Comparison of ENCODE assay signal across 8 cellular contexts in genomic region chr5:43007246-43007910, GRCh38. TPM values are rescaled to one million over a fixed set of nuclear protein-coding genes. Genes with fewer than 3 reads are reported as not detected.
DNase-seq lines count a peak whose midpoint lies in the region; ATAC-seq, FAIRE-seq and TF ChIP-seq lines count a peak whose summit lies in the region.

No MANE protein-coding gene starts in this region.

- no peaks in the 10 kb centered on the region for H3K79me2 ChIP-seq in KMS-11 (ENCODE audit: insufficient read depth, low read depth)

- no peaks in the 10 kb centered on the region for H4K20me1 ChIP-seq in KMS-11 (ENCODE audit: insufficient read depth)

- no peak for TF ChIP-seq EP300 in stomach (IDR thresholded peaks at IDR 0.05)

- intact Hi-C loops in CD4-positive, alpha-beta T cell (cut with DNase I, micrococcal nuclease) = loop anchor here (1.0 to 5.0 kb wide), 5 partner anchors 12 to 115 kb away; partner anchors contain the start of gene ZNF131 (in 1 of the 2)
- intact Hi-C loops in activated T-helper 1 cell treated with anti-CD3 and anti-CD28 coated beads, Interleukin-12 subunit alpha, Interleukin-12 subunit beta, Interleukin-2, Interleukin-4 antibody, amounts not matched to agents 30 ng/mL and 10 ng/mL and 1 ng/mL, durations not matched to agents 14 hours and 24 hours and 36 hours (cut with micrococcal nuclease) = loop anchor here (1.0 to 5.0 kb wide), 6 partner anchors 13 to 595 kb away; partner anchors contain the start of genes ANXA2R, NIM1K, NNT and TMEM267
- intact Hi-C loops in natural killer cell (cut with micrococcal nuclease) = loop anchor here (1.0 to 2.0 kb wide), 2 partner anchors 12 to 13 kb away; no protein-coding TSS in a partner anchor
- intact Hi-C loops in stomach (cut with DNase I; ENCODE audit: low total_unique reads) = no loop called here

- WGBS in stomach, 5 donors = 6 to 11% (median 8%) methylated on average over 22 to 27 of the region's 27 CpGs

- H3K36me3 ChIP-seq in KMS-11 (ENCODE audit: insufficient read depth) (no peaks in the 10 kb centered on the region), stomach (no peaks in the 10 kb centered on the region)

- H3K27ac Mint-ChIP-seq in CD4-positive, alpha-beta T cell = peak overlapping the region; percentile 95
- H3K27ac Mint-ChIP-seq in activated T-helper 1 cell treated with anti-CD3 and anti-CD28 coated beads, Interleukin-12 subunit alpha, Interleukin-12 subunit beta, Interleukin-2, Interleukin-4 antibody, amounts not matched to agents 30 ng/mL and 10 ng/mL and 1 ng/mL, durations not matched to agents 14 hours and 24 hours and 36 hours = peak overlapping the region; percentile 96
- H3K27ac Mint-ChIP-seq in natural killer cell = peak overlapping the region; percentile 99 to 100

- peak overlapping the region; percentile 97 for H3K4me2 ChIP-seq in KMS-11

- peaks cover 9% of the 10 kb centered on the region for H3K4me1 ChIP-seq in KMS-11 (ENCODE audit: low read depth, poor library complexity, severe bottlenecking)
- peaks cover 0 to 32% (median 16%) of the 10 kb centered on the region in 4 donors for H3K4me1 ChIP-seq in stomach

- H3K27me3 ChIP-seq in CD4-positive, alpha-beta T cell (ENCODE audit: control insufficient read depth, insufficient read depth, low read length) = no peaks in the 10 kb centered on the region
- H3K27me3 ChIP-seq in KMS-11 (ENCODE audit: insufficient read depth, low read depth) = no peaks in the 10 kb centered on the region
- peaks cover 40 to 94% (median 46%) of the 10 kb centered on the region in 3 donors for H3K27me3 ChIP-seq in stomach

- H3K4me1 Mint-ChIP-seq in CD4-positive, alpha-beta T cell (ENCODE audit: low read depth) = peaks cover 42% of the 10 kb centered on the region
- H3K4me1 Mint-ChIP-seq in activated T-helper 1 cell treated with anti-CD3 and anti-CD28 coated beads, Interleukin-12 subunit alpha, Interleukin-12 subunit beta, Interleukin-2, Interleukin-4 antibody, amounts not matched to agents 30 ng/mL and 10 ng/mL and 1 ng/mL, durations not matched to agents 14 hours and 24 hours and 36 hours (ENCODE audit: low read depth) = peaks cover 41% of the 10 kb centered on the region
- peaks cover 27 to 49% of the 10 kb centered on the region in 2 donors for H3K4me1 Mint-ChIP-seq in natural killer cell

- ATAC-seq in CD4-positive, alpha-beta T cell (ENCODE audit: poor library complexity) = peak; percentile 27
- ATAC-seq in GM21576 (IDR thresholded peaks at IDR 0.05; ENCODE audit: unreplicated experiment) = peak; percentile 12
- peak; percentile 30 to 43 (median 34) for ATAC-seq in natural killer cell

- no peak for TF ChIP-seq CTCF in CD4-positive, alpha-beta T cell (IDR thresholded peaks at IDR 0.05)
- no peak for TF ChIP-seq CTCF in KMS-11 (conservative IDR thresholded peaks at IDR 0.05; ENCODE audit: low read depth, low read length)
- no peak for TF ChIP-seq CTCF in natural killer cell (IDR thresholded peaks at IDR 0.05)
- TF ChIP-seq CTCF in stomach (IDR thresholded peaks at IDR 0.05) = no peak

- no peak for FAIRE-seq in RCC 7860 (lab: Jason Lieb, UNC)

- peaks cover 25% of the 10 kb centered on the region for H3K36me3 Mint-ChIP-seq in CD4-positive, alpha-beta T cell (ENCODE audit: low read depth)
- peaks cover 3% of the 10 kb centered on the region for H3K36me3 Mint-ChIP-seq in activated T-helper 1 cell treated with anti-CD3 and anti-CD28 coated beads, Interleukin-12 subunit alpha, Interleukin-12 subunit beta, Interleukin-2, Interleukin-4 antibody, amounts not matched to agents 30 ng/mL and 10 ng/mL and 1 ng/mL, durations not matched to agents 14 hours and 24 hours and 36 hours (ENCODE audit: low read depth)
- H3K36me3 Mint-ChIP-seq in natural killer cell = no peaks in the 10 kb centered on the region

- TF ChIP-seq POLR2A in stomach (IDR thresholded peaks at IDR 0.05) = no peak

- peak; percentile 49 to 76 (median 70) for DNase-seq in CD4-positive, alpha-beta T cell
- DNase-seq in RCC 7860 (ENCODE audit: low spot score) (peak; percentile 80), fibroblast of peridontal ligament (ENCODE audit: extremely low read depth) (peak; percentile 95), natural killer cell (peak; percentile 73), stomach (peak; percentile 64)
- DNase-seq in activated T-helper 1 cell treated with anti-CD3 and anti-CD28 coated beads, Interleukin-12 subunit alpha, Interleukin-12 subunit beta, Interleukin-2, Interleukin-4 antibody, amounts not matched to agents 30 ng/mL and 10 ng/mL and 1 ng/mL, durations not matched to agents 14 hours and 24 hours and 36 hours (ENCODE audit: low spot score) = peak; percentile 72

- POLR2A ChIA-PET in CD4-positive, alpha-beta T cell (lab: Charles Lee) = interaction anchor here (0.6 to 6.3 kb wide), 22 partner anchors 12 to 1103 kb away, joined by 3 to 1066 read pairs (median 10); partner anchors contain the start of genes ANXA2R, HMGCS1, RIMOC1 and TMEM267

- peak overlapping the region; percentile 91 for H3K27ac ChIP-seq in CD4-positive, alpha-beta T cell (ENCODE audit: low read depth, low read length)
- H3K27ac ChIP-seq in KMS-11 (peak overlapping the region; percentile 64; the same call in 1 of the 2 replicates), stomach (peak overlapping the region; percentile 73 to 92 (median 82))

- H3K4me3 Mint-ChIP-seq in CD4-positive, alpha-beta T cell = peak overlapping the region; percentile 92
- H3K4me3 Mint-ChIP-seq in activated T-helper 1 cell treated with anti-CD3 and anti-CD28 coated beads, Interleukin-12 subunit alpha, Interleukin-12 subunit beta, Interleukin-2, Interleukin-4 antibody, amounts not matched to agents 30 ng/mL and 10 ng/mL and 1 ng/mL, durations not matched to agents 14 hours and 24 hours and 36 hours = peak overlapping the region; percentile 90
- H3K4me3 Mint-ChIP-seq in natural killer cell = peak overlapping the region; percentile 89

- H2AFZ ChIP-seq in KMS-11 (ENCODE audit: low read depth) = peak overlapping the region; percentile 56; the same call in 1 of the 2 replicates

- no peaks in the 10 kb centered on the region for H3K27me3 Mint-ChIP-seq in CD4-positive, alpha-beta T cell
- H3K27me3 Mint-ChIP-seq in activated T-helper 1 cell treated with anti-CD3 and anti-CD28 coated beads, Interleukin-12 subunit alpha, Interleukin-12 subunit beta, Interleukin-2, Interleukin-4 antibody, amounts not matched to agents 30 ng/mL and 10 ng/mL and 1 ng/mL, durations not matched to agents 14 hours and 24 hours and 36 hours (ENCODE audit: insufficient read depth) = no peaks in the 10 kb centered on the region
- H3K27me3 Mint-ChIP-seq in natural killer cell (ENCODE audit: low read depth in 2 of 2) = no peaks in the 10 kb centered on the region

- CTCF ChIA-PET in CD4-positive, alpha-beta T cell (lab: Charles Lee) = interaction anchor here (0.8 to 3.5 kb wide), 11 partner anchors 9 to 99 kb away, joined by 3 to 46 read pairs (median 10); no protein-coding TSS in a partner anchor

- H3K4me3 ChIP-seq in KMS-11 (IDR thresholded peaks at IDR 0.05; ENCODE audit: insufficient read depth, low read depth, low read length) (no peak overlapping the region), stomach (peak overlapping the region; percentile 36 to 48 (median 37))

- H3K9me3 Mint-ChIP-seq in CD4-positive, alpha-beta T cell = no peaks in the 10 kb centered on the region
- H3K9me3 Mint-ChIP-seq in activated T-helper 1 cell treated with anti-CD3 and anti-CD28 coated beads, Interleukin-12 subunit alpha, Interleukin-12 subunit beta, Interleukin-2, Interleukin-4 antibody, amounts not matched to agents 30 ng/mL and 10 ng/mL and 1 ng/mL, durations not matched to agents 14 hours and 24 hours and 36 hours = no peaks in the 10 kb centered on the region
- no peaks in the 10 kb centered on the region for H3K9me3 Mint-ChIP-seq in natural killer cell

- no peaks in the 10 kb centered on the region for H3K9me3 ChIP-seq in CD4-positive, alpha-beta T cell (ENCODE audit: control insufficient read depth, low read length)
- H3K9me3 ChIP-seq in stomach = peaks cover 0 to 13% (median 4%) of the 10 kb centered on the region in 4 donors

- H3K9ac ChIP-seq in KMS-11 = peak overlapping the region; percentile 62; the same call in 1 of the 2 replicates

RNA-seq across cellular contexts. Expression of gene ANXA2R, which starts 32.7 kb away (rescaled TPM):
- total RNA-seq in CD4-positive, alpha-beta T cell = 10 to 100 TPM; 45.6 to 48.9 TPM
- 0.88 and 0.93 TPM in 2 replicates for total RNA-seq in activated T-helper 1 cell treated with anti-CD3 and anti-CD28 coated beads, Interleukin-12 subunit alpha, Interleukin-12 subunit beta, Interleukin-2, Interleukin-4 antibody, amounts not matched to agents 30 ng/mL and 10 ng/mL and 1 ng/mL, durations not matched to agents 14 hours and 24 hours and 36 hours
- total RNA-seq in natural killer cell = 10 to 100 TPM; 34.3 to 55.2 (median 38.0) TPM
- 1 to 10 TPM in 4 of 5 donors, not detected in 1; 1.2 to 7.5 (median 2.8) TPM for total RNA-seq in stomach
- 1 to 10 TPM in 1 of 3 donors, under 1 TPM in 2; 0.76 to 2.2 (median 0.87) TPM for polyA plus RNA-seq in stomach

Comparison
In these comparisons a context has a peak if more than half of its experiments do, and no peak if none do; other contexts are left out.
1. RNA of gene ANXA2R, which starts 32.7 kb away (total RNA-seq): 45.6 to 48.9 TPM in CD4-positive, alpha-beta T cell and 34.3 to 55.2 TPM in natural killer cell; 1.2 to 7.5 TPM in stomach and 0.88 to 0.93 TPM in activated T-helper 1 cell treated with anti-CD3 and anti-CD28 coated beads, Interleukin-12 subunit alpha, Interleukin-12 subunit beta, Interleukin-2, Interleukin-4 antibody, amounts not matched to agents 30 ng/mL and 10 ng/mL and 1 ng/mL, durations not matched to agents 14 hours and 24 hours and 36 hours; every median in the first group is over 4 times any median in the second.
2. Peak in every context shown above with its lines, with median percentiles within 50 percentile points of each other: ATAC-seq, DNase-seq, H3K27ac ChIP-seq, H3K27ac Mint-ChIP-seq and H3K4me3 Mint-ChIP-seq.